ENCODE assay signal across 1 cellular context in genomic region chr12:112124918-112125249, GRCh38.
TF ChIP-seq lines count a peak whose summit lies in the region.

No MANE protein-coding gene starts in this region.

TF ChIP-seq in IMR-90, 13 proteins besides CTCF, POLR2A, EP300 and RAD21 (continued from another document):
- peak; percentile 83 for TF ChIP-seq CEBPB (IDR thresholded peaks at IDR 0.05; ENCODE audit: low read depth, low read length)
- 0 out of 2 replicates have a peak, but pooled peaks have one; percentile 6 for TF ChIP-seq FOS (IDR thresholded peaks at IDR 0.05; ENCODE audit: low read depth, low read length)
TF ChIP-seq in IMR-90: peak in this region for 2.
